Comparison of ENCODE assay signal across 1 cellular context in genomic region chr4:42627887-42628646, GRCh38.
TF ChIP-seq lines count a peak whose summit lies in the region.

No MANE protein-coding gene starts in this region.

TF ChIP-seq in HepG2, 621 proteins besides CTCF, POLR2A, EP300 and RAD21 (continued from another document):
- TF ChIP-seq ZNF570 (CRISPR knock-in tag; IDR thresholded peaks at IDR 0.05; ENCODE audit: borderline replicate concordance), result no peak
- TF ChIP-seq SIX4 (CRISPR knock-in tag; IDR thresholded peaks at IDR 0.05), result no peak
- no peak for TF ChIP-seq THAP11 (CRISPR knock-in tag; IDR thresholded peaks at IDR 0.05)
- no peak for TF ChIP-seq RFXANK (CRISPR knock-in tag; IDR thresholded peaks at IDR 0.05)
- TF ChIP-seq USF2 (IDR thresholded peaks at IDR 0.05; ENCODE audit: low read depth, low read length), result no peak
- TF ChIP-seq USF2 (CRISPR knock-in tag; IDR thresholded peaks at IDR 0.05; ENCODE audit: borderline replicate concordance), result no peak
- no peak for TF ChIP-seq ATF7 (IDR thresholded peaks at IDR 0.05)
- TF ChIP-seq ATF7 (CRISPR knock-in tag; IDR thresholded peaks at IDR 0.05), result no peak
- TF ChIP-seq, protein P1, sequence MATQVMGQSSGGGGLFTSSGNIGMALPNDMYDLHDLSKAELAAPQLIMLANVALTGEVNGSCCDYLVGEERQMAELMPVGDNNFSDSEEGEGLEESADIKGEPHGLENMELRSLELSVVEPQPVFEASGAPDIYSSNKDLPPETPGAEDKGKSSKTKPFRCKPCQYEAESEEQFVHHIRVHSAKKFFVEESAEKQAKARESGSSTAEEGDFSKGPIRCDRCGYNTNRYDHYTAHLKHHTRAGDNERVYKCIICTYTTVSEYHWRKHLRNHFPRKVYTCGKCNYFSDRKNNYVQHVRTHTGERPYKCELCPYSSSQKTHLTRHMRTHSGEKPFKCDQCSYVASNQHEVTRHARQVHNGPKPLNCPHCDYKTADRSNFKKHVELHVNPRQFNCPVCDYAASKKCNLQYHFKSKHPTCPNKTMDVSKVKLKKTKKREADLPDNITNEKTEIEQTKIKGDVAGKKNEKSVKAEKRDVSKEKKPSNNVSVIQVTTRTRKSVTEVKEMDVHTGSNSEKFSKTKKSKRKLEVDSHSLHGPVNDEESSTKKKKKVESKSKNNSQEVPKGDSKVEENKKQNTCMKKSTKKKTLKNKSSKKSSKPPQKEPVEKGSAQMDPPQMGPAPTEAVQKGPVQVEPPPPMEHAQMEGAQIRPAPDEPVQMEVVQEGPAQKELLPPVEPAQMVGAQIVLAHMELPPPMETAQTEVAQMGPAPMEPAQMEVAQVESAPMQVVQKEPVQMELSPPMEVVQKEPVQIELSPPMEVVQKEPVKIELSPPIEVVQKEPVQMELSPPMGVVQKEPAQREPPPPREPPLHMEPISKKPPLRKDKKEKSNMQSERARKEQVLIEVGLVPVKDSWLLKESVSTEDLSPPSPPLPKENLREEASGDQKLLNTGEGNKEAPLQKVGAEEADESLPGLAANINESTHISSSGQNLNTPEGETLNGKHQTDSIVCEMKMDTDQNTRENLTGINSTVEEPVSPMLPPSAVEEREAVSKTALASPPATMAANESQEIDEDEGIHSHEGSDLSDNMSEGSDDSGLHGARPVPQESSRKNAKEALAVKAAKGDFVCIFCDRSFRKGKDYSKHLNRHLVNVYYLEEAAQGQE (IDR thresholded peaks at IDR 0.05; ENCODE audit: borderline replicate concordance in 1 of 2, low read depth in 1 of 2, low read length in 2 of 2), result no peak
- TF ChIP-seq SOX6 (IDR thresholded peaks at IDR 0.05), result no peak
- TF ChIP-seq SOX6 (CRISPR knock-in tag; IDR thresholded peaks at IDR 0.05), result no peak
- TF ChIP-seq ZNF362 (CRISPR knock-in tag; IDR thresholded peaks at IDR 0.05; ENCODE audit: borderline replicate concordance), result no peak
- TF ChIP-seq SRY (CRISPR knock-in tag; IDR thresholded peaks at IDR 0.05), result no peak
- no peak for TF ChIP-seq ZNF609 (CRISPR knock-in tag; IDR thresholded peaks at IDR 0.05; ENCODE audit: borderline replicate concordance)
- TF ChIP-seq, protein P2, sequence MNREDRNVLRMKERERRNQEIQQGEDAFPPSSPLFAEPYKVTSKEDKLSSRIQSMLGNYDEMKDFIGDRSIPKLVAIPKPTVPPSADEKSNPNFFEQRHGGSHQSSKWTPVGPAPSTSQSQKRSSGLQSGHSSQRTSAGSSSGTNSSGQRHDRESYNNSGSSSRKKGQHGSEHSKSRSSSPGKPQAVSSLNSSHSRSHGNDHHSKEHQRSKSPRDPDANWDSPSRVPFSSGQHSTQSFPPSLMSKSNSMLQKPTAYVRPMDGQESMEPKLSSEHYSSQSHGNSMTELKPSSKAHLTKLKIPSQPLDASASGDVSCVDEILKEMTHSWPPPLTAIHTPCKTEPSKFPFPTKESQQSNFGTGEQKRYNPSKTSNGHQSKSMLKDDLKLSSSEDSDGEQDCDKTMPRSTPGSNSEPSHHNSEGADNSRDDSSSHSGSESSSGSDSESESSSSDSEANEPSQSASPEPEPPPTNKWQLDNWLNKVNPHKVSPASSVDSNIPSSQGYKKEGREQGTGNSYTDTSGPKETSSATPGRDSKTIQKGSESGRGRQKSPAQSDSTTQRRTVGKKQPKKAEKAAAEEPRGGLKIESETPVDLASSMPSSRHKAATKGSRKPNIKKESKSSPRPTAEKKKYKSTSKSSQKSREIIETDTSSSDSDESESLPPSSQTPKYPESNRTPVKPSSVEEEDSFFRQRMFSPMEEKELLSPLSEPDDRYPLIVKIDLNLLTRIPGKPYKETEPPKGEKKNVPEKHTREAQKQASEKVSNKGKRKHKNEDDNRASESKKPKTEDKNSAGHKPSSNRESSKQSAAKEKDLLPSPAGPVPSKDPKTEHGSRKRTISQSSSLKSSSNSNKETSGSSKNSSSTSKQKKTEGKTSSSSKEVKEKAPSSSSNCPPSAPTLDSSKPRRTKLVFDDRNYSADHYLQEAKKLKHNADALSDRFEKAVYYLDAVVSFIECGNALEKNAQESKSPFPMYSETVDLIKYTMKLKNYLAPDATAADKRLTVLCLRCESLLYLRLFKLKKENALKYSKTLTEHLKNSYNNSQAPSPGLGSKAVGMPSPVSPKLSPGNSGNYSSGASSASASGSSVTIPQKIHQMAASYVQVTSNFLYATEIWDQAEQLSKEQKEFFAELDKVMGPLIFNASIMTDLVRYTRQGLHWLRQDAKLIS (CRISPR knock-in tag; IDR thresholded peaks at IDR 0.05), result no peak
TF ChIP-seq in HepG2: peak in this region for 0.
